ENCODE assay signal across 12 cellular contexts in the genomic region with DNA sequence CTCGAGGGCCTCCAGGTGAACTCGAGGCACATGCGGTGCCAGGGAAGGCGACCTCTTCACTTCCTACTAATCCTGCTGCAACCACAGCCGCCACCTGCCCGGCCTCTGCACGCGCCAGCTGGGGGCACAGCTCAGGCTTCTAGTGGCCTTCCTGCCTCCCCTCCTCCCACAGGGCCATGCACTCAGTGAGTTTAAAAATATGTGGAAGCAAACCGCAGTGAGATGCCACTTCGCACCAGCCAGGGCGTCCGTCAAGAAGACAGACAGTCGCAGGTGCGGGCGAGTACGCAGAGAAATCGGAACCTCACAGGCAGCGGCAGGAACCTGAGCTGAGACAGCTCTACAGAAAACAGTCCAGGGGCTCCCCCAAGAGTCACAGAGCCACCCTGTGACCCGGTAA. TPM values are rescaled to one million over a fixed set of nuclear protein-coding genes. Genes with fewer than 3 reads are reported as not detected.
DNase-seq lines count a peak whose midpoint lies in the region; ATAC-seq and TF ChIP-seq lines count a peak whose summit lies in the region.
"Had no signal": no experiment of that assay in that cellular context is flagged by ENCODE, and none has a peak within 500 bp of the region (broad histone marks: within the 10 kb centered on the region; RNA-seq: fewer than 3 reads in every experiment).

No MANE protein-coding gene starts in this region.

- H3K4me1 Mint-ChIP-seq in activated B cell treated with CpG ODN at 0.5 μM for 24 hours (peaks cover 12% of the 10 kb centered on the region), natural killer cell (peaks cover 7 to 8% of the 10 kb centered on the region in 2 donors)

- H3K9me3 Mint-ChIP-seq in activated B cell treated with CpG ODN at 0.5 μM for 24 hours = no peaks in the 10 kb centered on the region
- H3K9me3 Mint-ChIP-seq in natural killer cell = no peaks in the 10 kb centered on the region

- TF ChIP-seq CTCF in activated B cell treated with CpG ODN at 0.5 μM for 24 hours (IDR thresholded peaks at IDR 0.05) = no peak
- no peak for TF ChIP-seq CTCF in natural killer cell (IDR thresholded peaks at IDR 0.05)

- H3K27ac Mint-ChIP-seq in activated B cell treated with CpG ODN at 0.5 μM for 24 hours = peak overlapping the region; percentile 59
- peak overlapping the region; percentile 46 to 90 for H3K27ac Mint-ChIP-seq in natural killer cell

- H3K36me3 Mint-ChIP-seq in activated B cell treated with CpG ODN at 0.5 μM for 24 hours (ENCODE audit: low read depth) (peaks cover 18% of the 10 kb centered on the region), natural killer cell (no peaks in the 10 kb centered on the region)

- DNase-seq in GF-D8 (lab: John Stamatoyannopoulos, UW) (peak; percentile 82), LHCN-M2 (ENCODE audit: low read depth) (peak; percentile 99), activated B cell treated with CpG ODN at 0.5 μM for 24 hours (no peak), natural killer cell (no peak), iPS-NIHi7 (ENCODE audit: extremely low spot score) (no peak)
- DNase-seq in stimulated activated CD4-positive, alpha-beta T cell treated with anti-CD3 and anti-CD28 coated beads, Interleukin-4, amount 100 ng/mL, for 1 hour = no peak
- DNase-seq: EL, NCI-H526 had no signal

- CTCF ChIA-PET in activated B cell treated with CpG ODN at 0.5 μM for 24 hours (lab: Charles Lee) = interaction anchor here (1.0 to 1.7 kb wide), 3 partner anchors 54 to 290 kb away, joined by 3 to 7 read pairs (median 3); no protein-coding TSS in a partner anchor

- peak overlapping the region; percentile 78 for H3K4me3 Mint-ChIP-seq in activated B cell treated with CpG ODN at 0.5 μM for 24 hours
- H3K4me3 Mint-ChIP-seq in natural killer cell = peak overlapping the region; percentile 72

- POLR2A ChIA-PET in activated B cell treated with CpG ODN at 0.5 μM for 24 hours (lab: Charles Lee) = interaction anchor here (0.6 to 1.6 kb wide), 5 partner anchors 10 to 106 kb away, joined by 3 to 5 read pairs (median 4); a partner anchor contains a TSS

- intact Hi-C loops in activated B cell treated with CpG ODN at 0.5 μM for 24 hours (cut with micrococcal nuclease) (no loop called here), natural killer cell (cut with micrococcal nuclease) (no loop called here)

- peak; percentile 79 for ATAC-seq in activated B cell treated with CpG ODN at 0.5 μM for 24 hours (ENCODE audit: low read depth)
- ATAC-seq in natural killer cell = peak; percentile 60 to 81 (median 81)
- no peak for ATAC-seq in HG02610 (IDR thresholded peaks at IDR 0.05; ENCODE audit: unreplicated experiment)
- no peak for ATAC-seq in HG03521 (IDR thresholded peaks at IDR 0.05; ENCODE audit: unreplicated experiment)
- ATAC-seq: heart left ventricle had no signal

- no peaks in the 10 kb centered on the region for H3K27me3 Mint-ChIP-seq in activated B cell treated with CpG ODN at 0.5 μM for 24 hours
- H3K27me3 Mint-ChIP-seq in natural killer cell (ENCODE audit: low read depth in 2 of 2) = no peaks in the 10 kb centered on the region

RNA-seq across cellular contexts. Expression of a gene that starts 10.4 kb away (rescaled TPM):
- total RNA-seq in LHCN-M2 (2014; rRNA removed) (261 TPM in 2 replicates), activated B cell treated with CpG ODN at 0.5 μM for 24 hours (36.4 and 39.2 TPM in 2 replicates), natural killer cell (10 to 100 TPM; 12.0 to 23.7 (median 19.3) TPM)
- polyA plus RNA-seq in LHCN-M2 (2012) = 93.5 TPM

RNA-seq across cellular contexts. Expression of a gene that starts 19.0 kb away (rescaled TPM):
- 47.1 and 52.9 TPM in 2 replicates for total RNA-seq in LHCN-M2 (2014; rRNA removed)
- polyA plus RNA-seq in LHCN-M2 (2012) = 103 TPM
- total RNA-seq in activated B cell treated with CpG ODN at 0.5 μM for 24 hours = 63.9 and 65.3 TPM in 2 replicates
- total RNA-seq in natural killer cell = 10 to 100 TPM; 24.7 to 30.4 (median 25.1) TPM

RNA-seq across cellular contexts. Expression of a gene that starts 29.5 kb away (rescaled TPM):
- total RNA-seq in LHCN-M2 (2014; rRNA removed) (42.6 and 49.8 TPM in 2 replicates), activated B cell treated with CpG ODN at 0.5 μM for 24 hours (291 and 302 TPM in 2 replicates), natural killer cell (100 to 1,000 TPM; 198 to 247 (median 212) TPM)
- 134 TPM for polyA plus RNA-seq in LHCN-M2 (2012)
- polyA plus RNA-seq: neural cell had no signal

Comparison
In these comparisons a context has a peak if more than half of its experiments do, and no peak if none do; other contexts are left out.
1. DNase-seq: peak in GF-D8 (single experiment) and LHCN-M2 (single experiment); none in activated B cell treated with CpG ODN at 0.5 μM for 24 hours (single experiment), natural killer cell (single experiment), stimulated activated CD4-positive, alpha-beta T cell treated with anti-CD3 and anti-CD28 coated beads, Interleukin-4, amount 100 ng/mL, for 1 hour (single experiment) and iPS-NIHi7 (single experiment).
2. ATAC-seq: peak in activated B cell treated with CpG ODN at 0.5 μM for 24 hours (single experiment) and natural killer cell (3 of 3); none in HG02610 (single experiment) and HG03521 (single experiment).